In genomic region chr14:93959239-93960107, GRCh38 we compare ENCODE assay signal across 1 cellular context.
TF ChIP-seq lines count a peak whose summit lies in the region.

No MANE protein-coding gene starts in this region.

TF ChIP-seq in HEK293, 187 proteins besides CTCF, POLR2A, EP300 and RAD21 (continued from another document and continues in another):
- TF ChIP-seq ZNF211 (tag by site-specific recombination; IDR thresholded peaks at IDR 0.05; ENCODE audit: low read depth) (no peak), ZNF768 (tag by site-specific recombination; IDR thresholded peaks at IDR 0.05) (no peak), ZNF404 (tag by site-specific recombination; IDR thresholded peaks at IDR 0.05) (no peak), HOXA7 (CRISPR knock-in tag; IDR thresholded peaks at IDR 0.05; ENCODE audit: borderline replicate concordance) (no peak), FEZF1 (tag by site-specific recombination; IDR thresholded peaks at IDR 0.05) (no peak), ZNF561 (tag by site-specific recombination; IDR thresholded peaks at IDR 0.05; ENCODE audit: borderline replicate concordance) (no peak), ZNF654 (tag by site-specific recombination; IDR thresholded peaks at IDR 0.05; ENCODE audit: low read depth) (no peak), ZBTB49 (tag by site-specific recombination; IDR thresholded peaks at IDR 0.05; ENCODE audit: low read depth) (no peak), ZNF692 (tag by site-specific recombination; IDR thresholded peaks at IDR 0.05) (0 out of 2 replicates have a peak, but pooled peaks have one; percentile 26), ZNF23 (tag by site-specific recombination; IDR thresholded peaks at IDR 0.05; ENCODE audit: borderline replicate concordance) (no peak), ZNF629 (tag by site-specific recombination; IDR thresholded peaks at IDR 0.05) (peak; percentile 47; the same call in 1 of the 2 replicates), GFI1B (tag by site-specific recombination; IDR thresholded peaks at IDR 0.05) (peak; percentile 49; the same call in 1 of the 2 replicates), ZFP3 (tag by site-specific recombination; IDR thresholded peaks at IDR 0.05; ENCODE audit: low read depth) (no peak), WT1 (tag by site-specific recombination; IDR thresholded peaks at IDR 0.05) (no peak), PRDM6 (tag by site-specific recombination; IDR thresholded peaks at IDR 0.05) (no peak), ZNF843 (tag by site-specific recombination; IDR thresholded peaks at IDR 0.05) (no peak), ZNF664 (tag by site-specific recombination; IDR thresholded peaks at IDR 0.05) (peak; percentile 95), ZNF624 (tag by site-specific recombination; IDR thresholded peaks at IDR 0.05) (no peak), ZNF138 (tag by site-specific recombination; IDR thresholded peaks at IDR 0.05; ENCODE audit: borderline replicate concordance) (no peak), ZNF140 (tag by site-specific recombination; IDR thresholded peaks at IDR 0.05) (no peak), ZBTB7A (tag by site-specific recombination; IDR thresholded peaks at IDR 0.05; ENCODE audit: low read depth) (no peak), ZNF391 (tag by site-specific recombination; IDR thresholded peaks at IDR 0.05; ENCODE audit: borderline replicate concordance, low read depth) (no peak), SP7 (tag by site-specific recombination; IDR thresholded peaks at IDR 0.05) (peak; percentile 68; the same call in 1 of the 2 replicates), MYNN (tag by site-specific recombination; IDR thresholded peaks at IDR 0.05; ENCODE audit: borderline replicate concordance) (no peak), ZNF76 (tag by site-specific recombination; IDR thresholded peaks at IDR 0.05; ENCODE audit: borderline replicate concordance, low read depth) (no peak), ZNF626 (tag by site-specific recombination; IDR thresholded peaks at IDR 0.05) (no peak), ZNF837 (tag by site-specific recombination; IDR thresholded peaks at IDR 0.05) (no peak), ZNF280C (tag by site-specific recombination; IDR thresholded peaks at IDR 0.05) (no peak), ZNF37A (tag by site-specific recombination; IDR thresholded peaks at IDR 0.05) (no peak), ZNF335 (tag by site-specific recombination; conservative IDR thresholded peaks at IDR 0.05) (peak; percentile 53), ZBTB8A (tag by site-specific recombination; IDR thresholded peaks at IDR 0.05) (peak; percentile 50), YY2 (tag by site-specific recombination; IDR thresholded peaks at IDR 0.05) (no peak)
- TF ChIP-seq, protein P1, sequence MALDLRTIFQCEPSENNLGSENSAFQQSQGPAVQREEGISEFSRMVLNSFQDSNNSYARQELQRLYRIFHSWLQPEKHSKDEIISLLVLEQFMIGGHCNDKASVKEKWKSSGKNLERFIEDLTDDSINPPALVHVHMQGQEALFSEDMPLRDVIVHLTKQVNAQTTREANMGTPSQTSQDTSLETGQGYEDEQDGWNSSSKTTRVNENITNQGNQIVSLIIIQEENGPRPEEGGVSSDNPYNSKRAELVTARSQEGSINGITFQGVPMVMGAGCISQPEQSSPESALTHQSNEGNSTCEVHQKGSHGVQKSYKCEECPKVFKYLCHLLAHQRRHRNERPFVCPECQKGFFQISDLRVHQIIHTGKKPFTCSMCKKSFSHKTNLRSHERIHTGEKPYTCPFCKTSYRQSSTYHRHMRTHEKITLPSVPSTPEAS (tag by site-specific recombination; IDR thresholded peaks at IDR 0.05), result no peak
- TF ChIP-seq, protein P2, sequence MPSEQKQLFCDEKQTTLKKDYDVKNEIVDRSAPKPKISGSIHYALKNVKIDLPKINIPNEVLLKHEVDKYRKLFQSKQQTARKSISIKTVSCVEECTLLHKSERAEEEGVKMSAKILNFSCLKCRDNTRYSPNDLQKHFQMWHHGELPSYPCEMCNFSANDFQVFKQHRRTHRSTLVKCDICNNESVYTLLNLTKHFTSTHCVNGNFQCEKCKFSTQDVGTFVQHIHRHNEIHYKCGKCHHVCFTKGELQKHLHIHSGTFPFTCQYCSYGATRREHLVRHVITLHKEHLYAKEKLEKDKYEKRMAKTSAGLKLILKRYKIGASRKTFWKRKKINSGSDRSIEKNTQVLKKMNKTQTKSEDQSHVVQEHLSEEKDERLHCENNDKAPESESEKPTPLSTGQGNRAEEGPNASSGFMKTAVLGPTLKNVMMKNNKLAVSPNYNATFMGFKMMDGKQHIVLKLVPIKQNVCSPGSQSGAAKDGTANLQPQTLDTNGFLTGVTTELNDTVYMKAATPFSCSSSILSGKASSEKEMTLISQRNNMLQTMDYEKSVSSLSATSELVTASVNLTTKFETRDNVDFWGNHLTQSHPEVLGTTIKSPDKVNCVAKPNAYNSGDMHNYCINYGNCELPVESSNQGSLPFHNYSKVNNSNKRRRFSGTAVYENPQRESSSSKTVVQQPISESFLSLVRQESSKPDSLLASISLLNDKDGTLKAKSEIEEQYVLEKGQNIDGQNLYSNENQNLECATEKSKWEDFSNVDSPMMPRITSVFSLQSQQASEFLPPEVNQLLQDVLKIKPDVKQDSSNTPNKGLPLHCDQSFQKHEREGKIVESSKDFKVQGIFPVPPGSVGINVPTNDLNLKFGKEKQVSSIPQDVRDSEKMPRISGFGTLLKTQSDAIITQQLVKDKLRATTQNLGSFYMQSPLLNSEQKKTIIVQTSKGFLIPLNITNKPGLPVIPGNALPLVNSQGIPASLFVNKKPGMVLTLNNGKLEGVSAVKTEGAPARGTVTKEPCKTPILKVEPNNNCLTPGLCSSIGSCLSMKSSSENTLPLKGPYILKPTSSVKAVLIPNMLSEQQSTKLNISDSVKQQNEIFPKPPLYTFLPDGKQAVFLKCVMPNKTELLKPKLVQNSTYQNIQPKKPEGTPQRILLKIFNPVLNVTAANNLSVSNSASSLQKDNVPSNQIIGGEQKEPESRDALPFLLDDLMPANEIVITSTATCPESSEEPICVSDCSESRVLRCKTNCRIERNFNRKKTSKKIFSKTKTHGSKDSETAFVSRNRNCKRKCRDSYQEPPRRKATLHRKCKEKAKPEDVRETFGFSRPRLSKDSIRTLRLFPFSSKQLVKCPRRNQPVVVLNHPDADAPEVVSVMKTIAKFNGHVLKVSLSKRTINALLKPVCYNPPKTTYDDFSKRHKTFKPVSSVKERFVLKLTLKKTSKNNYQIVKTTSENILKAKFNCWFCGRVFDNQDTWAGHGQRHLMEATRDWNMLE (tag by site-specific recombination; conservative IDR thresholded peaks at IDR 0.05; ENCODE audit: low read depth), result no peak
- TF ChIP-seq, protein P3, sequence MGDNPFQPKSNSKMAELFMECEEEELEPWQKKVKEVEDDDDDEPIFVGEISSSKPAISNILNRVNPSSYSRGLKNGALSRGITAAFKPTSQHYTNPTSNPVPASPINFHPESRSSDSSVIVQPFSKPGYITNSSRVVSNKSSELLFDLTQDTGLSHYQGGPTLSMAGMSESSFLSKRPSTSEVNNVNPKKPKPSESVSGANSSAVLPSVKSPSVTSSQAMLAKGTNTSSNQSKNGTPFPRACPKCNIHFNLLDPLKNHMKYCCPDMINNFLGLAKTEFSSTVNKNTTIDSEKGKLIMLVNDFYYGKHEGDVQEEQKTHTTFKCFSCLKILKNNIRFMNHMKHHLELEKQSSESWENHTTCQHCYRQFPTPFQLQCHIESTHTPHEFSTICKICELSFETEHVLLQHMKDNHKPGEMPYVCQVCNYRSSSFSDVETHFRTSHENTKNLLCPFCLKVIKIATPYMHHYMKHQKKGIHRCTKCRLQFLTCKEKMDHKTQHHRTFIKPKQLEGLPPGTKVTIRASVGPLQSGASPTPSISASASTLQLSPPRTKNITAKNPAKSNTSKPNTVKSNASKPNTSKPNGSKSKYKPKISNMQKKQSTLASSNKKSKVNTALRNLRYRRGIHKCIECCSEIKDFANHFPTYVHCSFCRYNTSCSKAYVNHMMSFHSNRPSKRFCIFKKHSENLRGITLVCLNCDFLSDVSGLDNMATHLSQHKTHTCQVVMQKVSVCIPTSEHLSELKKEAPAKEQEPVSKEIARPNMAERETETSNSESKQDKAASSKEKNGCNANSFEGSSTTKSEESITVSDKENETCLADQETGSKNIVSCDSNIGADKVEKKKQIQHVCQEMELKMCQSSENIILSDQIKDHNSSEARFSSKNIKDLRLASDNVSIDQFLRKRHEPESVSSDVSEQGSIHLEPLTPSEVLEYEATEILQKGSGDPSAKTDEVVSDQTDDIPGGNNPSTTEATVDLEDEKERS (tag by site-specific recombination; IDR thresholded peaks at IDR 0.05), result no peak
- TF ChIP-seq, protein P4, sequence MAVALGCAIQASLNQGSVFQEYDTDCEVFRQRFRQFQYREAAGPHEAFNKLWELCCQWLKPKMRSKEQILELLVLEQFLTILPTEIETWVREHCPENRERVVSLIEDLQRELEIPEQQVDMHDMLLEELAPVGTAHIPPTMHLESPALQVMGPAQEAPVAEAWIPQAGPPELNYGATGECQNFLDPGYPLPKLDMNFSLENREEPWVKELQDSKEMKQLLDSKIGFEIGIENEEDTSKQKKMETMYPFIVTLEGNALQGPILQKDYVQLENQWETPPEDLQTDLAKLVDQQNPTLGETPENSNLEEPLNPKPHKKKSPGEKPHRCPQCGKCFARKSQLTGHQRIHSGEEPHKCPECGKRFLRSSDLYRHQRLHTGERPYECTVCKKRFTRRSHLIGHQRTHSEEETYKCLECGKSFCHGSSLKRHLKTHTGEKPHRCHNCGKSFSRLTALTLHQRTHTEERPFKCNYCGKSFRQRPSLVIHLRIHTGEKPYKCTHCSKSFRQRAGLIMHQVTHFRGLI (tag by site-specific recombination; IDR thresholded peaks at IDR 0.05), result no peak
